Comparison of ENCODE assay signal across 12 cellular contexts in the genomic region with DNA sequence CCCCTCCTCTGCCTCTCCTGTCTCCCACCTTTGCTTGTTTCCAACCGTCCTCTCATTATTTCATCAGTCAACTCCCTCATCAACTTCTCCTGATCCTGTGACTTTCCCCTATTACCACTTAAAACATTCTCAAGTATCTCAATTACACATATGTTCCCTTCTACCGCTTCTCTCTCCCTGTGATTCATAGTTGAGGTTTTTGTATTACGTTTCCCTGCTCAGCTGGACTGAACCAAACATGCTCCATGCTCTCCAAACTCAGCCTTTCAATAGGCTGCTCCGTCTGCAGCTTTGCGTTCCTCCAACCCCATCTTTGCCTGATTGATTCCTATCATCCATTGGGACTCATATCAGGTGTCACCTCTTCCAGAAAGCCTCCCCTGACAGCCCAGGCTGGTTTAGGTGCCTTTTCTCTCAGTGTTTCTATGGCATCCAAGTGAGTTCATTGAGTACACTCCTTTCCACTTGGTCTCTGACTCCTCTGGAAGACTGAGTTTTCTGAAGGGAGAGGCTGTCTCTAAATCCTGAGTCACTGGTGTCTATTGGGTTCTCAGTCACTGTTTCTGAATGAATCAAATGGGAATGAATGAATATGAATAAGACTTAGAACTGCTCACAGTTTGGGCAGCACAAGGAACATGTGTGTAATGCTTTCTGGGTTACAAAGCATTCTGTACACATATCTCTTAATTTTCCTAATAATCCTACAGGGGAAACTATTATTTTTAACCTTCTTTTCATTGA. TPM values are rescaled to one million over a fixed set of nuclear protein-coding genes. Genes with fewer than 3 reads are reported as not detected.
A peak's percentile ranks its signal among the peaks of the same experiment; 100 is the strongest.
DNase-seq lines count a peak whose midpoint lies in the region; ATAC-seq and TF ChIP-seq lines count a peak whose summit lies in the region.
"Had no signal": no experiment of that assay in that cellular context is flagged by ENCODE, and none has a peak within 500 bp of the region (broad histone marks: within the 10 kb centered on the region; RNA-seq: fewer than 3 reads in every experiment).

No MANE protein-coding gene starts in this region.

- H3K9me3 ChIP-seq in esophagus squamous epithelium = no peaks in the 10 kb centered on the region
- H3K9me3 ChIP-seq in stomach = no peaks in the 10 kb centered on the region

- H3K4me3 ChIP-seq in esophagus squamous epithelium (peak overlapping the region in 1 of 4 donors; percentile 7), stomach (no peak overlapping the region)

- H3K4me1 ChIP-seq in esophagus squamous epithelium = peaks cover 10 to 94% (median 22%) of the 10 kb centered on the region in 3 donors
- H3K4me1 ChIP-seq in stomach = peaks cover 0 to 26% (median 17%) of the 10 kb centered on the region in 4 donors

- no peaks in the 10 kb centered on the region for H3K36me3 ChIP-seq in esophagus squamous epithelium
- H3K36me3 ChIP-seq in stomach = no peaks in the 10 kb centered on the region

- TF ChIP-seq POLR2A in esophagus squamous epithelium (IDR thresholded peaks at IDR 0.05) (no peak), stomach (IDR thresholded peaks at IDR 0.05) (no peak)

- ATAC-seq in omental fat pad (ENCODE audit: low FRiP score) (peak; percentile 60), HG02763 (IDR thresholded peaks at IDR 0.05; ENCODE audit: unreplicated experiment) (no peak)
- ATAC-seq: stimulated activated memory B cell treated with anti-CD40 and anti-IgM and Interleukin-4, amounts not matched to agents 10 μg/mL and 1 μg/mL and 100 μg/mL, for 72 hours had no signal

- no peak for TF ChIP-seq CTCF in esophagus squamous epithelium (IDR thresholded peaks at IDR 0.05)
- no peak for TF ChIP-seq CTCF in omental fat pad (IDR thresholded peaks at IDR 0.05)
- TF ChIP-seq CTCF in stomach (IDR thresholded peaks at IDR 0.05) = no peak

- H3K27ac ChIP-seq in esophagus squamous epithelium (peak overlapping the region; percentile 69 to 89 (median 80)), stomach (no peak overlapping the region)

- DNase-seq in GM03348 (ENCODE audit: low spot score) (peak; percentile 37), NCI-H69 (lab: John Stamatoyannopoulos, UW) (peak; percentile 49), esophagus squamous epithelium (lab: John Stamatoyannopoulos, UW) (no peak), omental fat pad (ENCODE audit: low spot score) (no peak), stomach (no peak), NOMO-1 treated with dmso at 0.1 percent for 144 hours (lab: John Stamatoyannopoulos, UW; ENCODE audit: unreplicated experiment) (no peak)
- DNase-seq: H7, hypothalamus, naive B cell, T-helper 1 cell had no signal

- intact Hi-C loops in esophagus squamous epithelium (cut with DNase I) = no loop called here
- intact Hi-C loops in stomach (cut with DNase I; ENCODE audit: low total_unique reads) = no loop called here

- H3K27me3 ChIP-seq in esophagus squamous epithelium (no peaks in the 10 kb centered on the region), stomach (no peaks in the 10 kb centered on the region)

- WGBS in esophagus squamous epithelium, 2 donors = 48 to 57% methylated on average over 5 of the region's 5 CpGs
- 75 to 82% (median 80%) methylated on average over 5 of the region's 5 CpGs for WGBS in stomach, 5 donors

- no peak for TF ChIP-seq EP300 in stomach (IDR thresholded peaks at IDR 0.05)

RNA-seq across cellular contexts. Expression of gene PLD1, which starts 56.4 kb away (rescaled TPM):
- total RNA-seq in esophagus squamous epithelium (10 to 100 TPM; 30.9 to 67.9 (median 56.0) TPM), omental fat pad (10 to 100 TPM in 3 of 4 donors, 1 to 10 TPM in 1; 9.7 to 73.3 (median 33.2) TPM), stomach (10 to 100 TPM in 4 of 5 donors, 1 to 10 TPM in 1; 7.6 to 43.0 (median 25.1) TPM)
- polyA plus RNA-seq in stomach = 1 to 10 TPM; 3.4 to 9.5 (median 8.6) TPM

Comparison
In these comparisons a context has a peak if more than half of its experiments do, and no peak if none do; other contexts are left out.
1. DNase-seq: peak in GM03348 (single experiment) and NCI-H69 (single experiment); none in esophagus squamous epithelium (single experiment), omental fat pad (single experiment), stomach (single experiment) and NOMO-1 treated with dmso at 0.1 percent for 144 hours (single experiment).
2. H3K27ac ChIP-seq: peak in esophagus squamous epithelium (4 of 4); none in stomach (0 of 5).